In the genomic region with DNA sequence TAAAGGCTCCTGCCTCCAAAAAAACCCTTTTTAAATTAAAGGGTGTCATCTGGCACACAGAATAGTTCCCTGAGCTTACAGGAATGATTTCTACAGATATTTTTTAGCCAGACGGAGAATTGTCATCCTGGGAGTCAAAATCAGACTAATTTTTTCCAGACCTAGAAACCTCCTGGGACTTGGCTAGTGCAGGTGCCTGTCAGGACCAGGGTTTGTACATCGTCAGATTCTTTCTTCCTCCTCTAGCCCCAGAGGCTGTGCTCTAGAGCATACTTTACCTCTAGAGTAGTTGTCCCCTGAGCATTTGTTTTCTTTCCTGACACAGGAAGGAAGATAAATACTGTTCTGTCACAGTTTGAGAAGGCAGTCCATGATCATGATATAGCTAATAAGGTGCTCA, we compare ENCODE assay signal across 9 cellular contexts. TPM values are rescaled to one million over a fixed set of nuclear protein-coding genes. Genes with fewer than 3 reads are reported as not detected.
"Had no signal": no experiment of that assay in that cellular context is flagged by ENCODE, and none has a peak within 500 bp of the region (broad histone marks: within the 10 kb centered on the region; RNA-seq: fewer than 3 reads in every experiment).

No MANE protein-coding gene starts in this region.

- H3K4me3 ChIP-seq: GM23338 had no signal

- H3K4me1 Mint-ChIP-seq: GM23338, H9 had no signal

- H3K27ac ChIP-seq: HL-60, KMS-11 had no signal

- H3K4me3 Mint-ChIP-seq: GM23338, H9, IgD-negative memory B cell had no signal

- H3K9me3 Mint-ChIP-seq: GM23338, H9, IgD-negative memory B cell had no signal

- H3K27me3 Mint-ChIP-seq: IgD-negative memory B cell had no signal

- H3K27ac Mint-ChIP-seq: GM23338, H9, IgD-negative memory B cell had no signal

- ATAC-seq: GM23338, HepG2 had no signal

- DNase-seq: H9, HCEC 1CT, KBM-7 had no signal

RNA-seq across cellular contexts. Expression of gene RAB3C, which starts 52.5 kb away (rescaled TPM):
- total RNA-seq: HepG2, HT1080 had no signal
- polyA plus RNA-seq: HepG2 had no signal
